In the genomic region with DNA sequence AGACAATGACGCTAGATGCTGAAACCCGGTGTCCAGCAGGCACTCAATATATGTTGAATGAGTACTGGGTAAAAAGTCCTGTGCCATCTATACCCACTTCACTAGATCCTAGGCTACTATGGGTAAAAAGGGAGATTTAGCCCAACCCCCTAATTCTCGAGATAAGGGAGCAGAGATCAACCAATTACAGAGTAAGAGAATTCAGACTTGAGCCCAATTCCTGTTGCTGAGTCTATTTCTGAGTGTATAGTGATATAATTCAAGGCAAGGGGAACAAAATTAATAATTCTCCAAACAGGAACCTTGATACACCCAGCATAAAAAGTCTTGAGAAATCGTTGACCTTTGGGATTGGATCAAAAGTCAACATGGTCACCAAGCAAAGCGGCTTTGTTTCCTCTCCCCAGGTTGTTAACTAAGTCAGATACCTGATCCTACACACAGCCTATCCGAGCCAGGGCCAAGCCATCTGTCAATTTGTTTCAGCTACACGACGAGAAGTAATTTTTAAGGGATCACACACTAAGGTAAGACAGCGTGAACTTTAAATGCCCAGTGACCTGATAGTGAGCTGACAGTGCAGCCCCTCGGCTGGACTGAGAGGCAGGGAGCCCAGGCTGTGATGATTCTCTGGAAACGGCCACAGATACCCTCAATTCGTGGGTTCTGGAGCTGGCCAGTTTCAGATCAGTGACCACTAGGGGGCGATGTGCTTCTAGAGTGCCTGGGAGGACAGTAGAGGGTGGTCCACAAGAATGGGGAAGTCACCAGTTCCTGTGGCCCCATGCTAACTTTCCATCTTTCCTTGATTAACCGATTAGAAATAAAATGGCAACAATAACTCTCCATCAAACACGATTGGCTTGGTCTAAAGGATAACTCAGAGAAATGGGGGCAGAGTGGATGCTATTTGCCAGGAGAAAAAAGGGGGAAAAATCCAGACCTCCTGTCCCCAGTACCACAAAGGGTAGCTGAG, we compare ENCODE assay signal across 9 cellular contexts. TPM values are rescaled to one million over a fixed set of nuclear protein-coding genes. Genes with fewer than 3 reads are reported as not detected.
A peak's percentile ranks its signal among the peaks of the same experiment; 100 is the strongest.
DNase-seq lines count a peak whose midpoint lies in the region; ATAC-seq lines count a peak whose summit lies in the region.
"Had no signal": no experiment of that assay in that cellular context is flagged by ENCODE, and none has a peak within 500 bp of the region (broad histone marks: within the 10 kb centered on the region; RNA-seq: fewer than 3 reads in every experiment).

No MANE protein-coding gene starts in this region.

- no peaks in the 10 kb centered on the region for H3K36me3 Mint-ChIP-seq in activated CD4-positive, alpha-beta T cell treated with anti-CD3 and anti-CD28 coated beads, Interleukin-2, amount 10 ng/mL, durations not matched to agents 24 days and 14 days (ENCODE audit: low read depth)
- H3K36me3 Mint-ChIP-seq: natural killer cell treated with Interleukin-12 subunit alpha and Interleukin-12 subunit beta and Interleukin-15 and Interleukin-18, amount 100 ng/mL, for 72 hours had no signal

- peaks cover 5% of the 10 kb centered on the region for H3K4me1 Mint-ChIP-seq in activated CD4-positive, alpha-beta T cell treated with anti-CD3 and anti-CD28 coated beads, Interleukin-2, amount 10 ng/mL, durations not matched to agents 24 days and 14 days

- no peak for ATAC-seq in HG02970 (IDR thresholded peaks at IDR 0.05; ENCODE audit: low FRiP score, unreplicated experiment)

- H3K9me3 Mint-ChIP-seq in activated CD4-positive, alpha-beta T cell treated with anti-CD3 and anti-CD28 coated beads, Interleukin-2, amount 10 ng/mL, durations not matched to agents 24 days and 14 days: no peaks in the 10 kb centered on the region
- H3K9me3 Mint-ChIP-seq: natural killer cell treated with Interleukin-12 subunit alpha and Interleukin-12 subunit beta and Interleukin-15 and Interleukin-18, amount 100 ng/mL, for 72 hours had no signal

- intact Hi-C loops in activated CD4-positive, alpha-beta T cell treated with anti-CD3 and anti-CD28 coated beads, Interleukin-2, amount 10 ng/mL, durations not matched to agents 24 days and 14 days (cut with micrococcal nuclease): loop anchor here (5.0 kb wide), 1 partner anchor 133 kb away; no protein-coding TSS in a partner anchor

- H3K27ac Mint-ChIP-seq in activated CD4-positive, alpha-beta T cell treated with anti-CD3 and anti-CD28 coated beads, Interleukin-2, amount 10 ng/mL, durations not matched to agents 24 days and 14 days: no peak overlapping the region
- H3K27ac Mint-ChIP-seq: natural killer cell treated with Interleukin-12 subunit alpha and Interleukin-12 subunit beta and Interleukin-15 and Interleukin-18, amount 100 ng/mL, for 72 hours had no signal

- no peak overlapping the region for H3K4me3 Mint-ChIP-seq in activated CD4-positive, alpha-beta T cell treated with anti-CD3 and anti-CD28 coated beads, Interleukin-2, amount 10 ng/mL, durations not matched to agents 24 days and 14 days
- H3K4me3 Mint-ChIP-seq: natural killer cell treated with Interleukin-12 subunit alpha and Interleukin-12 subunit beta and Interleukin-15 and Interleukin-18, amount 100 ng/mL, for 72 hours had no signal

- DNase-seq in NCI-H2196 (lab: John Stamatoyannopoulos, UW; ENCODE audit: unreplicated experiment) (peak; percentile 35), NCI-H2196 treated with DMSO at 0.1 percent for 48 hours (lab: John Stamatoyannopoulos, UW; ENCODE audit: unreplicated experiment) (no peak), NCI-H2171 treated with DMSO at 0.1 percent for 48 hours (lab: John Stamatoyannopoulos, UW) (peak; percentile 90), dermis microvascular lymphatic vessel endothelial cell (ENCODE audit: low read depth in 2 of 2) (peak; percentile 62 to 81), lung microvascular endothelial cell (ENCODE audit: low read depth in 2 of 2) (peak; percentile 72 to 85)
- DNase-seq in activated CD4-positive, alpha-beta T cell treated with anti-CD3 and anti-CD28 coated beads, Interleukin-2, amount 10 ng/mL, durations not matched to agents 24 days and 14 days: peak; percentile 85
- peak; percentile 47 to 52 for DNase-seq in stimulated activated CD8-positive, alpha-beta memory T cell treated with anti-CD3 and anti-CD28 coated beads, Interleukin-2, amount 100 ng/mL, for 48 hours (ENCODE audit: low read depth in 2 of 2)

- peaks cover 2% of the 10 kb centered on the region for H3K27me3 Mint-ChIP-seq in activated CD4-positive, alpha-beta T cell treated with anti-CD3 and anti-CD28 coated beads, Interleukin-2, amount 10 ng/mL, durations not matched to agents 24 days and 14 days

RNA-seq across cellular contexts. Expression of gene SLC22A23, which starts 46.2 kb away (rescaled TPM):
- 0.07 and 0.12 TPM in 2 replicates for total RNA-seq in activated CD4-positive, alpha-beta T cell treated with anti-CD3 and anti-CD28 coated beads, Interleukin-2, amount 10 ng/mL, durations not matched to agents 24 days and 14 days
- total RNA-seq in dermis microvascular lymphatic vessel endothelial cell (29.4 and 52.6 TPM in 2 replicates), lung microvascular endothelial cell (21.8 and 59.3 TPM in 2 replicates)

Comparison
In these comparisons a context has a peak if more than half of its experiments do, and no peak if none do; other contexts are left out.
1. RNA of gene SLC22A23, which starts 46.2 kb away (total RNA-seq): 21.8 to 59.3 TPM in lung microvascular endothelial cell and 29.4 to 52.6 TPM in dermis microvascular lymphatic vessel endothelial cell; 0.07 to 0.12 TPM in activated CD4-positive, alpha-beta T cell treated with anti-CD3 and anti-CD28 coated beads, Interleukin-2, amount 10 ng/mL, durations not matched to agents 24 days and 14 days; every median in the first group is over 10 times any median in the second.